In genomic region chr15:62896380-62896866, GRCh38 we compare ENCODE assay signal across 11 cellular contexts.
DNase-seq lines count a peak whose midpoint lies in the region; ATAC-seq and TF ChIP-seq lines count a peak whose summit lies in the region.
"Had no signal": no experiment of that assay in that cellular context is flagged by ENCODE, and none has a peak within 500 bp of the region (broad histone marks: within the 10 kb centered on the region; RNA-seq: fewer than 3 reads in every experiment).

No MANE protein-coding gene starts in this region.

- H3K4me3 Mint-ChIP-seq in Caco-2 (ENCODE audit: unreplicated experiment), result peak overlapping the region; percentile 55

- ATAC-seq in Panc1, result peak; percentile 78

- peak overlapping the region; percentile 79 for H2BK12ac ChIP-seq in neuronal stem cell (ENCODE audit: low read length)

- no peak for TF ChIP-seq POLR2A in lower leg skin (IDR thresholded peaks at IDR 0.05)

- H4K91ac ChIP-seq in neuronal stem cell (ENCODE audit: low read depth, low read length, poor library complexity), result no peak overlapping the region

- POLR2A ChIA-PET in Caco-2 (lab: Charles Lee) (interaction anchor here (1.1 kb wide), 1 partner anchor 46 kb away, joined by 3 read pairs; no protein-coding TSS in a partner anchor), Panc1 (lab: Charles Lee) (interaction anchor here (0.5 kb wide), 1 partner anchor 67 kb away, joined by 3 read pairs; no protein-coding TSS in a partner anchor)

- CTCF ChIA-PET in Caco-2 (lab: Charles Lee), result interaction anchor here (0.6 to 1.0 kb wide), 3 partner anchors 15 to 52 kb away, joined by 7 to 9 read pairs (median 8); no protein-coding TSS in a partner anchor
- CTCF ChIA-PET in Panc1 (lab: Charles Lee), result interaction anchor here (1.2 kb wide), 1 partner anchor 152 kb away, joined by 8 read pairs; no protein-coding TSS in a partner anchor

- no peak overlapping the region for H3K4me3 ChIP-seq in Caco-2 (ENCODE audit: low read depth, low read length)
- H3K4me3 ChIP-seq in Panc1 (ENCODE audit: low read depth in 2 of 2, low read length in 2 of 2), result peak overlapping the region; percentile 2 to 23; a peak in 3 of 4 replicates
- no peak overlapping the region for H3K4me3 ChIP-seq in epithelial cell of esophagus (ENCODE audit: low read length)
- H3K4me3 ChIP-seq in neuronal stem cell (ENCODE audit: low read length in 2 of 2), result peak overlapping the region in 1 of 2 donors; percentile 19
- H3K4me3 ChIP-seq in lower leg skin (ENCODE audit: low read depth, poor library complexity, severe bottlenecking), result no peak overlapping the region

- TF ChIP-seq CTCF in Caco-2 (IDR thresholded peaks at IDR 0.05; ENCODE audit: insufficient read depth in 1 of 2, low read depth in 1 of 2, low read length in 1 of 2, severe bottlenecking in 1 of 2, unreplicated experiment in 1 of 2) (peak in 1 of 2 experiments; percentile 0), Panc1 (IDR thresholded peaks at IDR 0.05) (no peak), epithelial cell of esophagus (IDR thresholded peaks at IDR 0.05; ENCODE audit: insufficient read depth, low read depth, low read length, missing control alignments) (no peak), lower leg skin (IDR thresholded peaks at IDR 0.05) (no peak)

- peak overlapping the region; percentile 91 for H3K18ac ChIP-seq in neuronal stem cell (ENCODE audit: low read length)

- peaks cover 41% of the 10 kb centered on the region for H3K4me1 Mint-ChIP-seq in Caco-2 (ENCODE audit: low read depth, unreplicated experiment)

- no peak overlapping the region for H3K14ac ChIP-seq in neuronal stem cell (ENCODE audit: low read length)

- BruUV-seq in Caco-2 (replicated peaks; lab: Mats Ljungman, UMichigan) (no TSS peak), Panc1 (replicated peaks; lab: Mats Ljungman, UMichigan) (no TSS peak)

- H2BK5ac ChIP-seq in neuronal stem cell (ENCODE audit: low read length), result no peak overlapping the region

- no peaks in the 10 kb centered on the region for H3K27me3 ChIP-seq in Caco-2 (replicated peaks; ENCODE audit: control insufficient read depth, insufficient read depth, low read length)
- no peaks in the 10 kb centered on the region for H3K27me3 ChIP-seq in Panc1 (ENCODE audit: control insufficient read depth, insufficient read depth, low read length)
- H3K27me3 ChIP-seq in neuronal stem cell (ENCODE audit: control insufficient read depth in 3 of 3, insufficient read depth in 3 of 3, low read depth in 1 of 3, low read length in 3 of 3), result no peaks in the 10 kb centered on the region

- intact Hi-C loops in Caco-2 (cut with micrococcal nuclease; ENCODE audit: unreplicated experiment), result loop anchor here (1.0 to 5.0 kb wide), 2 partner anchors 114 to 149 kb away; no protein-coding TSS in a partner anchor
- intact Hi-C loops in Panc1 (cut with micrococcal nuclease; ENCODE audit: unreplicated experiment), result loop anchor here (5.0 kb wide), 1 partner anchor 151 kb away; no protein-coding TSS in a partner anchor
- intact Hi-C loops in lower leg skin (cut with DNase I; ENCODE audit: low total_unique reads), result no loop called here

- no peaks in the 10 kb centered on the region for H3K27me3 Mint-ChIP-seq in Caco-2 (ENCODE audit: insufficient read depth, unreplicated experiment)

- H3K9me3 ChIP-seq in Caco-2 (no peaks in the 10 kb centered on the region), Panc1 (ENCODE audit: control insufficient read depth, insufficient read depth, low read depth, low read length) (no peaks in the 10 kb centered on the region), neuronal stem cell (replicated peaks in 1 of 2; ENCODE audit: control insufficient read depth in 2 of 2, insufficient read depth in 1 of 2, low read depth in 1 of 2, low read length in 2 of 2) (no peaks in the 10 kb centered on the region)

- H3K27ac Mint-ChIP-seq in Caco-2 (ENCODE audit: unreplicated experiment), result peak overlapping the region; percentile 53

- peak overlapping the region; percentile 76 for H2BK120ac ChIP-seq in neuronal stem cell (ENCODE audit: low read depth, low read length)

- no peak overlapping the region for H3K23ac ChIP-seq in neuronal stem cell (ENCODE audit: low read depth, low read length, poor library complexity)

- peak overlapping the region; percentile 82 for H2AFZ ChIP-seq in neuronal stem cell (ENCODE audit: low read length)

- in situ Hi-C loops in Panc1 (cut with HindIII; ENCODE audit: low pct_unique_long_range_greater_than_20kb, low sequenced_read_pairs), result no loop called here

- H4K8ac ChIP-seq in neuronal stem cell (ENCODE audit: low read depth, low read length), result no peak overlapping the region

- no peaks in the 10 kb centered on the region for H3K79me1 ChIP-seq in neuronal stem cell (ENCODE audit: low read depth, low read length)

- H2BK15ac ChIP-seq in neuronal stem cell (ENCODE audit: low read length), result peak overlapping the region; percentile 92

- H2AK5ac ChIP-seq in neuronal stem cell (ENCODE audit: low read depth, low read length), result peak overlapping the region; percentile 97

- H3K36me3 ChIP-seq in Caco-2 (ENCODE audit: control insufficient read depth, insufficient read depth, low read length) (no peaks in the 10 kb centered on the region), Panc1 (ENCODE audit: control insufficient read depth, insufficient read depth, low read length) (no peaks in the 10 kb centered on the region), neuronal stem cell (replicated peaks in 1 of 2; ENCODE audit: control insufficient read depth in 2 of 2, insufficient read depth in 2 of 2, low read length in 2 of 2) (no peaks in the 10 kb centered on the region)

- H3K4ac ChIP-seq in neuronal stem cell (ENCODE audit: low read length), result peak overlapping the region; percentile 87

- H3K27ac ChIP-seq in Panc1 (ENCODE audit: low read length), result peak overlapping the region; percentile 99
- H3K27ac ChIP-seq in neuronal stem cell (replicated peaks; ENCODE audit: low read length), result peak overlapping the region; percentile 47

- no CpG with 5 or more reads among the region's 3 CpGs for WGBS in neuronal stem cell (ENCODE audit: extremely low coverage in 2 of 2, insufficient read length in 2 of 2, insufficient replicate concordance in 1 of 2), 2 donors
- WGBS in lower leg skin, 2 donors, result 79 to 80% methylated on average over 3 of the region's 3 CpGs

- DNase-seq in Caco-2 (peak; percentile 52 to 60), Panc1 (ENCODE audit: low read depth, low spot score) (no peak), epithelial cell of esophagus (ENCODE audit: low read depth) (peak; percentile 94), neuronal stem cell (ENCODE audit: low spot score) (no peak), DMS153 treated with DMSO at 0.1 percent for 48 hours (lab: John Stamatoyannopoulos, UW; ENCODE audit: unreplicated experiment) (no peak), lower leg skin (ENCODE audit: low spot score in 2 of 2) (no peak), Kasumi-1 (lab: John Stamatoyannopoulos, UW) (no peak)
- DNase-seq in stimulated activated naive CD4-positive, alpha-beta T cell treated with Interleukin-2 at 50 U/mL for 16 hours (lab: John Stamatoyannopoulos, UW), result no peak
- DNase-seq: activated effector memory CD4-positive, alpha-beta T cell treated with Interleukin-2 at 50 U/mL for 16 hours; NCI-H526 treated with DMSO at 0.1 percent for 48 hours; stimulated activated CD4-positive, alpha-beta T cell treated with anti-CD3 and anti-CD28 coated beads, Interleukin-4, amount 100 ng/mL, for 24 hours had no signal

- H3K4me1 ChIP-seq in Caco-2 (peaks cover 48% of the 10 kb centered on the region), Panc1 (ENCODE audit: control insufficient read depth, insufficient read depth, low read length) (peaks cover 55% of the 10 kb centered on the region), neuronal stem cell (ENCODE audit: control insufficient read depth in 2 of 2, insufficient read depth in 1 of 2, low read depth in 1 of 2, low read length in 2 of 2) (peaks cover 17 to 23% of the 10 kb centered on the region in 2 donors)

- H3K9ac ChIP-seq in neuronal stem cell (ENCODE audit: low read depth, low read length, poor library complexity), result no peak overlapping the region

- H3K4me2 ChIP-seq in neuronal stem cell (ENCODE audit: insufficient read depth, low read length, poor library complexity, severe bottlenecking), result no peak overlapping the region

- H3K36me3 Mint-ChIP-seq in Caco-2 (ENCODE audit: insufficient read depth, unreplicated experiment), result peaks cover 14% of the 10 kb centered on the region

- no peaks in the 10 kb centered on the region for H3K9me3 Mint-ChIP-seq in Caco-2 (ENCODE audit: unreplicated experiment)

Comparison
In these comparisons a context has a peak if more than half of its experiments do, and no peak if none do; other contexts are left out.
1. DNase-seq: peak in Caco-2 (2 of 2) and epithelial cell of esophagus (single experiment); none in Panc1 (single experiment), neuronal stem cell (single experiment), DMS153 treated with DMSO at 0.1 percent for 48 hours (single experiment), lower leg skin (0 of 2), stimulated activated naive CD4-positive, alpha-beta T cell treated with Interleukin-2 at 50 U/mL for 16 hours (single experiment) and Kasumi-1 (0 of 2).
2. H3K4me3 ChIP-seq: peak in Panc1 (2 of 2); none in Caco-2 (single experiment), epithelial cell of esophagus (single experiment) and lower leg skin (single experiment).